2 cellular contexts compared by ENCODE assay signal in the genomic region with DNA sequence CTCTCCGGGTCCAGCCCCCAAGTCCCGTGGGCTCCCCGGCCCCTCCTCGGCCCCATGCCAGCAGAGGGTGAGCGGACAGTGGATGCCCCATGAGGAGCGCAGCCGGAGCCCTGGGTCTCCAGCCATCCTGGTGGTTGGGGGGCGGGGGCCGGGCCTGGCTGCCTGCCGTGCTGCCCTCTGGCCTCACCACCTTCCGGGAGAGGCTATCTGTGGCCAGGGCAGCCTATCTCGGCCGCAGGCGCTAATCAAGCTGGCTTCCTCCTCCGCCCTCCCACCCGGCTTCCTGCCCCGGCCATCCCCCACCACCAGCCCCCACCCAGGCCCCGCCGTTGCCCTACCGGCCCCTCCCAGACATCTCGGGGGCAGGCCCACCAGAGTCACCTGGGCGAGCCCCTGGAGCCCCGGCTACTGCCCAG.
TF ChIP-seq lines count a peak whose summit lies in the region.

No MANE protein-coding gene starts in this region.

TF ChIP-seq in liver, 16 proteins besides CTCF, POLR2A, EP300 and RAD21:
- peak; percentile 70 for TF ChIP-seq NR2F2 (IDR thresholded peaks at IDR 0.05)
- TF ChIP-seq, protein P1, sequence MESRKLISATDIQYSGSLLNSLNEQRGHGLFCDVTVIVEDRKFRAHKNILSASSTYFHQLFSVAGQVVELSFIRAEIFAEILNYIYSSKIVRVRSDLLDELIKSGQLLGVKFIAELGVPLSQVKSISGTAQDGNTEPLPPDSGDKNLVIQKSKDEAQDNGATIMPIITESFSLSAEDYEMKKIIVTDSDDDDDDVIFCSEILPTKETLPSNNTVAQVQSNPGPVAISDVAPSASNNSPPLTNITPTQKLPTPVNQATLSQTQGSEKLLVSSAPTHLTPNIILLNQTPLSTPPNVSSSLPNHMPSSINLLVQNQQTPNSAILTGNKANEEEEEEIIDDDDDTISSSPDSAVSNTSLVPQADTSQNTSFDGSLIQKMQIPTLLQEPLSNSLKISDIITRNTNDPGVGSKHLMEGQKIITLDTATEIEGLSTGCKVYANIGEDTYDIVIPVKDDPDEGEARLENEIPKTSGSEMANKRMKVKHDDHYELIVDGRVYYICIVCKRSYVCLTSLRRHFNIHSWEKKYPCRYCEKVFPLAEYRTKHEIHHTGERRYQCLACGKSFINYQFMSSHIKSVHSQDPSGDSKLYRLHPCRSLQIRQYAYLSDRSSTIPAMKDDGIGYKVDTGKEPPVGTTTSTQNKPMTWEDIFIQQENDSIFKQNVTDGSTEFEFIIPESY (IDR thresholded peaks at IDR 0.05): no peak
TF ChIP-seq in liver: peak in this region for 1.

TF ChIP-seq in HepG2, 621 proteins besides CTCF, POLR2A, EP300 and RAD21:
- TF ChIP-seq ZNF317 (CRISPR knock-in tag; IDR thresholded peaks at IDR 0.05): no peak
- no peak for TF ChIP-seq SRSF1 (optimal IDR thresholded peaks at IDR 0.05; ENCODE audit: low read depth, low read length)
- no peak for TF ChIP-seq RBAK (CRISPR knock-in tag; IDR thresholded peaks at IDR 0.05)
- TF ChIP-seq, protein P2, sequence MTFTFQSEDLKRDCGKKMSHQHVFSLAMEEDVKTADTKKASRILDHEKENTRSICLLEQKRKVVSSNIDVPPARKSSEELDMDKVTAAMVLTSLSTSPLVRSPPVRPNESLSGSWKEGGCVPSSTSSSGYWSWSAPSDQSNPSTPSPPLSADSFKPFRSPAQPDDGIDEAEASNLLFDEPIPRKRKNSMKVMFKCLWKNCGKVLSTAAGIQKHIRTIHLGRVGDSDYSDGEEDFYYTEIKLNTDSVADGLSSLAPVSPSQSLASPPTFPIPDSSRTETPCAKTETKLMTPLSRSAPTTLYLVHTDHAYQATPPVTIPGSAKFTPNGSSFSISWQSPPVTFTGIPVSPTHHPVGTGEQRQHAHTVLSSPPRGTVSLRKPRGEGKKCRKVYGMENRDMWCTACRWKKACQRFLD (CRISPR knock-in tag; IDR thresholded peaks at IDR 0.05; ENCODE audit: borderline replicate concordance): no peak
